1 cellular context compared by ENCODE assay signal in genomic region chr21:45436371-45437040, GRCh38.
TF ChIP-seq lines count a peak whose summit lies in the region.

No MANE protein-coding gene starts in this region.

TF ChIP-seq in H1, 55 proteins besides CTCF, POLR2A, EP300 and RAD21:
- TF ChIP-seq MAX (IDR thresholded peaks at IDR 0.05) (0 out of 2 replicates have a peak, but pooled peaks have one; percentile 22), E2F6 (IDR thresholded peaks at IDR 0.05) (0 out of 2 replicates have a peak, but pooled peaks have one; percentile 47), POLR2AphosphoS5 (IDR thresholded peaks at IDR 0.05; ENCODE audit: low read depth, low read length) (no peak)
